ENCODE assay signal across 12 cellular contexts in the genomic region with DNA sequence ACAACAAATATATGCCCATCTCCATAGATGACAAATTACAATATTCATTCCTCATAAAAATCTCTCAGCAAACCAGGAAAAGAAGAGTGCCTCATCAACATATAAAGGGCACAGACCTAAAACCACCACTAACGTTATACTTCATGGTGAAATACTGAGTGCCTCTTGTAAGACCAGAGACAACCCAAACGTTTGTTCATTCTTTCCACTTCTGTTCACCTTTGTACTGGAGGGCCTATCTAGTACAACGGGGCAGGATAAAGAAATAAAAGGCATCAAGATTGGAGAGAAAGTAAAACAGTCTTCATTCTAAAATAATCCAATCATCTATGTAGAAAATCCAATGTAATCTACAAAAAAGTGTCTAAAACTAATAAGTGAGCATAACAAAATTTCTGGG.
DNase-seq lines count a peak whose midpoint lies in the region; ATAC-seq lines count a peak whose summit lies in the region.
"Had no signal": no experiment of that assay in that cellular context is flagged by ENCODE, and none has a peak within 500 bp of the region (broad histone marks: within the 10 kb centered on the region; RNA-seq: fewer than 3 reads in every experiment).

No MANE protein-coding gene starts in this region.

- H3K27me3 Mint-ChIP-seq in central memory CD8-positive, alpha-beta T cell: no peaks in the 10 kb centered on the region

- DNase-seq in central memory CD8-positive, alpha-beta T cell (ENCODE audit: low spot score in 2 of 2): no peak
- DNase-seq in mesenteric fat pad (ENCODE audit: low spot score) (no peak), NCI-H2081 treated with DMSO at 0.1 percent for 48 hours (lab: John Stamatoyannopoulos, UW) (no peak), HuH-7.5 (ENCODE audit: low spot score) (no peak), D341Med (ENCODE audit: low spot score) (no peak)
- DNase-seq: DMS53, NCI-H526, psoas muscle, SW 1271 had no signal

- H3K36me3 Mint-ChIP-seq in central memory CD8-positive, alpha-beta T cell (ENCODE audit: insufficient read depth): peaks cover 16% of the 10 kb centered on the region

- ATAC-seq in GM18517 (IDR thresholded peaks at IDR 0.05; ENCODE audit: unreplicated experiment) (peak; percentile 34), GM21390 (IDR thresholded peaks at IDR 0.05; ENCODE audit: unreplicated experiment) (peak; percentile 20), HG03280 (IDR thresholded peaks at IDR 0.05; ENCODE audit: unreplicated experiment) (peak; percentile 30)
- ATAC-seq in central memory CD8-positive, alpha-beta T cell (replicated peaks; ENCODE audit: extremely low read depth, poor library complexity, severe bottlenecking): no peak
- ATAC-seq: psoas muscle had no signal

- H3K27ac Mint-ChIP-seq in central memory CD8-positive, alpha-beta T cell (ENCODE audit: low read depth): peak overlapping the region; percentile 30

- peaks cover 62% of the 10 kb centered on the region for H3K4me1 Mint-ChIP-seq in central memory CD8-positive, alpha-beta T cell

- H3K4me3 Mint-ChIP-seq in central memory CD8-positive, alpha-beta T cell: no peak overlapping the region

- H3K9me3 Mint-ChIP-seq in central memory CD8-positive, alpha-beta T cell: peaks cover 5% of the 10 kb centered on the region
